In genomic region chr4:77636902-77637301, GRCh38 we compare ENCODE assay signal across 1 cellular context.
TF ChIP-seq lines count a peak whose summit lies in the region.

No MANE protein-coding gene starts in this region.

TF ChIP-seq in H1, 55 proteins besides CTCF, POLR2A, EP300 and RAD21 (continued from another document):
- no peak for TF ChIP-seq NRF1 (IDR thresholded peaks at IDR 0.05; ENCODE audit: low read depth, low read length)
- no peak for TF ChIP-seq SIX5 (IDR thresholded peaks at IDR 0.05; ENCODE audit: low read depth, low read length)
- no peak for TF ChIP-seq SP4 (IDR thresholded peaks at IDR 0.05; ENCODE audit: low read length)
- TF ChIP-seq BRCA1 (IDR thresholded peaks at IDR 0.05; ENCODE audit: low read depth, low read length): no peak
- no peak for TF ChIP-seq SP1 (IDR thresholded peaks at IDR 0.05; ENCODE audit: low read depth, low read length)
- no peak for TF ChIP-seq JUN (IDR thresholded peaks at IDR 0.05; ENCODE audit: low read depth, low read length)
- no peak for TF ChIP-seq SRF (IDR thresholded peaks at IDR 0.05; ENCODE audit: low read depth, low read length)
- TF ChIP-seq YY1 (IDR thresholded peaks at IDR 0.05; ENCODE audit: low read depth, low read length): no peak
- no peak for TF ChIP-seq EGR1 (IDR thresholded peaks at IDR 0.05; ENCODE audit: borderline replicate concordance, low read depth, low read length)
- no peak for TF ChIP-seq SIN3A (conservative IDR thresholded peaks at IDR 0.05 in 1 of 2, IDR thresholded peaks at IDR 0.05 in 1 of 2; ENCODE audit: low read depth in 1 of 2, low read length in 2 of 2)
- no peak for TF ChIP-seq ATF3 (IDR thresholded peaks at IDR 0.05; ENCODE audit: insufficient read depth, low read depth, low read length)
- no peak for TF ChIP-seq HDAC6 (IDR thresholded peaks at IDR 0.05; ENCODE audit: low read depth, low read length)
- no peak for TF ChIP-seq RXRA (IDR thresholded peaks at IDR 0.05; ENCODE audit: insufficient read depth, low read depth, low read length)
TF ChIP-seq in H1: peak in this region for 0.
